In genomic region chr14:92645841-92646478, GRCh38 we compare ENCODE assay signal across 10 cellular contexts.
DNase-seq lines count a peak whose midpoint lies in the region; ATAC-seq and TF ChIP-seq lines count a peak whose summit lies in the region.
"Had no signal": no experiment of that assay in that cellular context is flagged by ENCODE, and none has a peak within 500 bp of the region (broad histone marks: within the 10 kb centered on the region; RNA-seq: fewer than 3 reads in every experiment).

No MANE protein-coding gene starts in this region.

- ATAC-seq in PC-3 (no peak), GM18867 (IDR thresholded peaks at IDR 0.05; ENCODE audit: unreplicated experiment) (no peak)
- ATAC-seq: activated CD4-positive, CD25-positive, alpha-beta regulatory T cell treated with anti-CD3 and anti-CD28 coated beads, Interleukin-2, amount 50 U/mL, for 24 hours had no signal

- H3K27ac Mint-ChIP-seq in activated T-helper 2 cell treated with anti-CD3 and anti-CD28 coated beads, Interferon-gamma antibody, Interleukin-2, Interleukin-4, amounts not matched to agents 10 μg/mL and 5 μg/mL and 100 μg/mL, durations not matched to agents 14 hours and 24 hours and 36 hours, result no peak overlapping the region

- peak overlapping the region; percentile 40 for H3K4me2 ChIP-seq in PC-3 (ENCODE audit: low read length)

- no peaks in the 10 kb centered on the region for H3K79me2 ChIP-seq in PC-3 (ENCODE audit: low read length)

- intact Hi-C loops in PC-3 (cut with micrococcal nuclease), result loop anchor here (2.0 to 5.0 kb wide), 2 partner anchors 21 to 36 kb away; no protein-coding TSS in a partner anchor
- intact Hi-C loops in activated T-helper 2 cell treated with anti-CD3 and anti-CD28 coated beads, Interferon-gamma antibody, Interleukin-2, Interleukin-4, amounts not matched to agents 10 μg/mL and 5 μg/mL and 100 μg/mL, durations not matched to agents 14 hours and 24 hours and 36 hours (cut with micrococcal nuclease), result no loop called here

- TF ChIP-seq CTCF in PC-3 (conservative IDR thresholded peaks at IDR 0.05; ENCODE audit: low read depth, low read length) (no peak), BE2C (IDR thresholded peaks at IDR 0.05; ENCODE audit: low read depth, low read length) (no peak)

- H4K20me1 ChIP-seq in PC-3 (ENCODE audit: low read length), result no peaks in the 10 kb centered on the region

- H3K27ac ChIP-seq in PC-3 (ENCODE audit: low read length), result peak overlapping the region; percentile 94
- H3K27ac ChIP-seq in skin epidermis, result peak overlapping the region in 12 of 21 experiments; percentile 7 to 88 (median 60)

- no TSS peak for BruUV-seq in PC-3 (replicated peaks; lab: Mats Ljungman, UMichigan)

- H3K36me3 ChIP-seq in PC-3 (ENCODE audit: low read depth, low read length) (peaks cover 6% of the 10 kb centered on the region; the same call in 1 of the 2 replicates), BE2C (no peaks in the 10 kb centered on the region)

- no peak overlapping the region for H3K4me3 ChIP-seq in PC-3 (ENCODE audit: low read length)
- no peak overlapping the region for H3K4me3 ChIP-seq in skin epidermis
- no peak overlapping the region for H3K4me3 ChIP-seq in BE2C (ENCODE audit: low read depth, low read length)

- no peaks in the 10 kb centered on the region for H3K27me3 Mint-ChIP-seq in activated T-helper 2 cell treated with anti-CD3 and anti-CD28 coated beads, Interferon-gamma antibody, Interleukin-2, Interleukin-4, amounts not matched to agents 10 μg/mL and 5 μg/mL and 100 μg/mL, durations not matched to agents 14 hours and 24 hours and 36 hours (ENCODE audit: low read depth)

- H3K9ac ChIP-seq in PC-3 (ENCODE audit: low read length), result peak overlapping the region; percentile 65

- CTCF ChIA-PET in PC-3 (lab: Charles Lee), result no interaction called here

- H3F3A ChIP-seq in PC-3 (ENCODE audit: low read length, unreplicated experiment), result peaks cover 14% of the 10 kb centered on the region

- H3K4me1 ChIP-seq in PC-3 (ENCODE audit: insufficient read depth, low read length), result peaks cover 67% of the 10 kb centered on the region
- no peaks in the 10 kb centered on the region for H3K4me1 ChIP-seq in BE2C

- POLR2A ChIA-PET in PC-3 (lab: Charles Lee; ENCODE audit: unreplicated experiment), result interaction anchor here (1.0 kb wide), 1 partner anchor 188 kb away, joined by 5 read pairs; no protein-coding TSS in a partner anchor

- no peak overlapping the region for H3K4me3 Mint-ChIP-seq in activated T-helper 2 cell treated with anti-CD3 and anti-CD28 coated beads, Interferon-gamma antibody, Interleukin-2, Interleukin-4, amounts not matched to agents 10 μg/mL and 5 μg/mL and 100 μg/mL, durations not matched to agents 14 hours and 24 hours and 36 hours (ENCODE audit: low read depth)

- peaks cover 19% of the 10 kb centered on the region for H3K36me3 Mint-ChIP-seq in activated T-helper 2 cell treated with anti-CD3 and anti-CD28 coated beads, Interferon-gamma antibody, Interleukin-2, Interleukin-4, amounts not matched to agents 10 μg/mL and 5 μg/mL and 100 μg/mL, durations not matched to agents 14 hours and 24 hours and 36 hours (ENCODE audit: low read depth)

- H3K27me3 ChIP-seq in PC-3 (ENCODE audit: low read length), result no peaks in the 10 kb centered on the region
- H3K27me3 ChIP-seq in BE2C, result no peaks in the 10 kb centered on the region

- H3K9me3 Mint-ChIP-seq in activated T-helper 2 cell treated with anti-CD3 and anti-CD28 coated beads, Interferon-gamma antibody, Interleukin-2, Interleukin-4, amounts not matched to agents 10 μg/mL and 5 μg/mL and 100 μg/mL, durations not matched to agents 14 hours and 24 hours and 36 hours, result peaks cover 6% of the 10 kb centered on the region

- H2AFZ ChIP-seq in PC-3 (ENCODE audit: low read length), result no peak overlapping the region

- H3K9me2 ChIP-seq in PC-3 (replicated peaks; ENCODE audit: low read length), result no peaks in the 10 kb centered on the region

- peaks cover 46% of the 10 kb centered on the region for H3K4me1 Mint-ChIP-seq in activated T-helper 2 cell treated with anti-CD3 and anti-CD28 coated beads, Interferon-gamma antibody, Interleukin-2, Interleukin-4, amounts not matched to agents 10 μg/mL and 5 μg/mL and 100 μg/mL, durations not matched to agents 14 hours and 24 hours and 36 hours (ENCODE audit: low read depth)

- peak; percentile 97 for DNase-seq in ELR (ENCODE audit: low read depth)
- peak; percentile 77 for DNase-seq in PC-3
- DNase-seq in epidermal melanocyte (ENCODE audit: insufficient read length, low spot score), result peak; percentile 70
- no peak for DNase-seq in NCI-H2171 (lab: John Stamatoyannopoulos, UW)
- no peak for DNase-seq in activated T-helper 2 cell treated with anti-CD3 and anti-CD28 coated beads, Interferon-gamma antibody, Interleukin-2, Interleukin-4, amounts not matched to agents 10 μg/mL and 5 μg/mL and 100 μg/mL, durations not matched to agents 14 hours and 24 hours and 36 hours (ENCODE audit: low spot score)
- no peak for DNase-seq in BE2C
- DNase-seq: NCI-H510A had no signal

- no peaks in the 10 kb centered on the region for H3K9me3 ChIP-seq in PC-3 (ENCODE audit: low read length)
- no peaks in the 10 kb centered on the region for H3K9me3 ChIP-seq in BE2C

Comparison
In these comparisons a context has a peak if more than half of its experiments do, and no peak if none do; other contexts are left out.
1. DNase-seq: peak in ELR (single experiment), PC-3 (single experiment) and epidermal melanocyte (single experiment); none in NCI-H2171 (single experiment), activated T-helper 2 cell treated with anti-CD3 and anti-CD28 coated beads, Interferon-gamma antibody, Interleukin-2, Interleukin-4, amounts not matched to agents 10 μg/mL and 5 μg/mL and 100 μg/mL, durations not matched to agents 14 hours and 24 hours and 36 hours (single experiment) and BE2C (single experiment).